In the genomic region with DNA sequence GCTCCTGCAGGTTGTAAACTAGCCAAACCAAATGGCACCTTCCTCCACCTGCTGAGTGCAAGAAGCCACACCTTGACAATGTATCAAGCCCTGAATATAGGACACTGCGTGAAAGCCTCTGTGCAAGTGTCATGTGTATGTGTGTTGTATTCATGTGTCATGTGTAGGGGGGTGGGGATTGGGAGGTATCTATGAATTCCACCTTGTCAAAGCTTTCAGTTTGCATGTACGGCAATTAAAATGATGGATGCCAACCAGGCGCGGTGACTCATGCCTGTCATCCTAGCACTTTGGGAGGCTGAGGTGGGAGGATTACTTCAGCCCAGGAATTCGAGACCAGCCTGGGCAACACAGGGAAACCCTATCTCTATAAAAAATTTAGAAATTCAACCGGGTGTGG, we compare ENCODE assay signal across 16 cellular contexts. TPM values are rescaled to one million over a fixed set of nuclear protein-coding genes. Genes with fewer than 3 reads are reported as not detected.
A peak's percentile ranks its signal among the peaks of the same experiment; 100 is the strongest.
DNase-seq lines count a peak whose midpoint lies in the region; ATAC-seq and TF ChIP-seq lines count a peak whose summit lies in the region.
"Had no signal": no experiment of that assay in that cellular context is flagged by ENCODE, and none has a peak within 500 bp of the region (broad histone marks: within the 10 kb centered on the region; RNA-seq: fewer than 3 reads in every experiment).

No MANE protein-coding gene starts in this region.

- ATAC-seq in heart left ventricle, result no peak
- no peak for ATAC-seq in HG02642 (IDR thresholded peaks at IDR 0.05; ENCODE audit: poor library complexity, unreplicated experiment)
- ATAC-seq in HG02885 (IDR thresholded peaks at IDR 0.05; ENCODE audit: poor library complexity, unreplicated experiment), result no peak
- ATAC-seq: stimulated activated naive CD8-positive, alpha-beta T cell treated with anti-CD3 and anti-CD28 coated beads, Interleukin-15, amount 100 ng/mL, for 72 hours had no signal

- H3K4me3 ChIP-seq in heart left ventricle, result no peak overlapping the region
- no peak overlapping the region for H3K4me3 ChIP-seq in duodenal mucosa (ENCODE audit: low read depth in 1 of 2, low read length in 2 of 2)
- H3K4me3 ChIP-seq in uterus, result no peak overlapping the region
- no peak overlapping the region for H3K4me3 ChIP-seq in smooth muscle cell
- H3K4me3 ChIP-seq: A549 had no signal

- H3K4me3 Mint-ChIP-seq in osteocyte (ENCODE audit: unreplicated experiment), result no peak overlapping the region
- H3K4me3 Mint-ChIP-seq: stimulated activated naive CD8-positive, alpha-beta T cell treated with anti-CD3 and anti-CD28 coated beads, Interleukin-15, amount 100 ng/mL, for 72 hours; T-helper 2 cell treated with Interferon-gamma antibody and Interleukin-4, amounts not matched to agents 5 μg/mL and 100 μg/mL, for 36 hours had no signal

- H3K9me3 ChIP-seq in heart left ventricle, result no peaks in the 10 kb centered on the region
- H3K9me3 ChIP-seq in duodenal mucosa (ENCODE audit: control insufficient read depth in 1 of 2, low read length in 2 of 2), result no peaks in the 10 kb centered on the region
- H3K9me3 ChIP-seq in uterus, result no peaks in the 10 kb centered on the region
- H3K9me3 ChIP-seq in smooth muscle cell (replicated peaks; ENCODE audit: low read depth), result no peaks in the 10 kb centered on the region
- H3K9me3 ChIP-seq: A549 had no signal

- H3K9me3 Mint-ChIP-seq in osteocyte (ENCODE audit: unreplicated experiment), result no peaks in the 10 kb centered on the region
- H3K9me3 Mint-ChIP-seq: stimulated activated naive CD8-positive, alpha-beta T cell treated with anti-CD3 and anti-CD28 coated beads, Interleukin-15, amount 100 ng/mL, for 72 hours; T-helper 2 cell treated with Interferon-gamma antibody and Interleukin-4, amounts not matched to agents 5 μg/mL and 100 μg/mL, for 36 hours had no signal

- no peaks in the 10 kb centered on the region for H3K36me3 Mint-ChIP-seq in osteocyte (ENCODE audit: unreplicated experiment)

- H3K27ac ChIP-seq in heart left ventricle, result peak overlapping the region; percentile 53 to 91 (median 82)
- H3K27ac ChIP-seq in duodenal mucosa (ENCODE audit: low read depth, low read length), result peak overlapping the region; percentile 37
- peak overlapping the region; percentile 79 to 85 for H3K27ac ChIP-seq in uterus
- H3K27ac ChIP-seq in smooth muscle cell (ENCODE audit: low read depth), result no peak overlapping the region

- intact Hi-C loops in heart left ventricle (cut with DNase I) (loop anchor here in 3 of 10 donors (2.0 to 10.0 kb wide), 2 partner anchors 18 to 354 kb away; partner anchors contain the start of gene PLXNA2 (in 1 of the 3)), cardiac septum (cut with DNase I) (loop anchor here (2.0 kb wide), 1 partner anchor 18 kb away; no protein-coding TSS in a partner anchor), uterus (cut with DNase I; ENCODE audit: low total_unique reads) (no loop called here)

- TF ChIP-seq POLR2A in heart left ventricle (IDR thresholded peaks at IDR 0.05) (no peak), uterus (IDR thresholded peaks at IDR 0.05) (no peak)

- H3F3A ChIP-seq in smooth muscle cell (ENCODE audit: low read depth), result no peaks in the 10 kb centered on the region

- no peaks in the 10 kb centered on the region for H3K27me3 Mint-ChIP-seq in osteocyte (ENCODE audit: unreplicated experiment)

- WGBS in heart left ventricle, 4 donors, result 68 to 82% (median 74%) methylated on average over 6 of the region's 6 CpGs
- 93% methylated on average over 6 of the region's 6 CpGs for WGBS in smooth muscle cell (ENCODE audit: low lambda C conversion rate)

- H3K9ac ChIP-seq in duodenal mucosa (ENCODE audit: low read depth in 1 of 2, low read length in 2 of 2) (no peak overlapping the region), smooth muscle cell (ENCODE audit: low read depth) (no peak overlapping the region)

- no peak for DNase-seq in heart left ventricle
- DNase-seq in cardiac septum (ENCODE audit: low spot score), result no peak
- no peak for DNase-seq in osteocyte (ENCODE audit: extremely low spot score, unreplicated experiment)
- DNase-seq in uterus, result no peak
- DNase-seq in smooth muscle cell (lab: John Stamatoyannopoulos, UW; ENCODE audit: unreplicated experiment), result no peak
- DNase-seq: activated CD4-positive, alpha-beta T cell treated with anti-CD3 and anti-CD28 coated beads, Interleukin-2, amount 50 U/mL, for 48 hours; Calu3; central memory CD4-positive, alpha-beta T cell; NCI-H1105 treated with DMSO at 0.1 percent for 48 hours; PC-3; stimulated activated naive CD8-positive, alpha-beta T cell treated with anti-CD3 and anti-CD28 coated beads, Interleukin-15, amount 100 ng/mL, for 72 hours had no signal

- no peaks in the 10 kb centered on the region for H4K20me1 ChIP-seq in smooth muscle cell (ENCODE audit: low read depth)

- H3K4me1 Mint-ChIP-seq in osteocyte (ENCODE audit: unreplicated experiment), result peaks cover 32% of the 10 kb centered on the region

- H2AFZ ChIP-seq in smooth muscle cell (ENCODE audit: low read depth), result no peak overlapping the region

- peak overlapping the region; percentile 87 for H3K27ac Mint-ChIP-seq in osteocyte (ENCODE audit: unreplicated experiment)
- H3K27ac Mint-ChIP-seq: stimulated activated naive CD8-positive, alpha-beta T cell treated with anti-CD3 and anti-CD28 coated beads, Interleukin-15, amount 100 ng/mL, for 72 hours; T-helper 2 cell treated with Interferon-gamma antibody and Interleukin-4, amounts not matched to agents 5 μg/mL and 100 μg/mL, for 36 hours had no signal

- no peak overlapping the region for H3K4me2 ChIP-seq in smooth muscle cell

- no peak for TF ChIP-seq CTCF in heart left ventricle (IDR thresholded peaks at IDR 0.05)
- no peak for TF ChIP-seq CTCF in osteocyte (IDR thresholded peaks at IDR 0.05)
- TF ChIP-seq CTCF in uterus (IDR thresholded peaks at IDR 0.05), result no peak
- TF ChIP-seq CTCF in smooth muscle cell (IDR thresholded peaks at IDR 0.05; ENCODE audit: borderline replicate concordance, insufficient read depth, poor library complexity, severe bottlenecking), result no peak

- peaks cover 16 to 99% (median 79%) of the 10 kb centered on the region in 12 donors for H3K4me1 ChIP-seq in heart left ventricle
- H3K4me1 ChIP-seq in duodenal mucosa (ENCODE audit: control insufficient read depth in 1 of 2, insufficient read depth in 2 of 2, low read length in 2 of 2), result peaks cover 12 to 23% of the 10 kb centered on the region in 2 donors
- peaks cover 0 to 3% of the 10 kb centered on the region in 2 donors for H3K4me1 ChIP-seq in uterus
- H3K4me1 ChIP-seq in smooth muscle cell (ENCODE audit: low read depth), result no peaks in the 10 kb centered on the region

- H3K27me3 ChIP-seq in heart left ventricle (no peaks in the 10 kb centered on the region), duodenal mucosa (ENCODE audit: control insufficient read depth in 1 of 2, insufficient read depth in 2 of 2, low read length in 2 of 2) (no peaks in the 10 kb centered on the region), uterus (no peaks in the 10 kb centered on the region), smooth muscle cell (ENCODE audit: low read depth) (peaks cover 12% of the 10 kb centered on the region)

- no peaks in the 10 kb centered on the region for H3K79me2 ChIP-seq in smooth muscle cell (ENCODE audit: low read depth)

- peaks cover 0 to 77% (median 10%) of the 10 kb centered on the region in 9 donors for H3K36me3 ChIP-seq in heart left ventricle
- no peaks in the 10 kb centered on the region for H3K36me3 ChIP-seq in duodenal mucosa (ENCODE audit: control insufficient read depth in 1 of 2, insufficient read depth in 2 of 2, low read length in 2 of 2)
- no peaks in the 10 kb centered on the region for H3K36me3 ChIP-seq in uterus
- no peaks in the 10 kb centered on the region for H3K36me3 ChIP-seq in smooth muscle cell (ENCODE audit: low read depth)

RNA-seq across cellular contexts. Expression of gene CD34, which starts 19.8 kb away (rescaled TPM):
- total RNA-seq in heart left ventricle (100 to 1,000 TPM in 1 of 9 donors, 10 to 100 TPM in 8; 43.6 to 103 (median 63.8) TPM), cardiac septum (49.9 TPM), osteocyte (not detected in 2 replicates), uterus (100 to 1,000 TPM in 2 of 4 donors, 10 to 100 TPM in 2; 39.2 to 135 (median 81.2) TPM), smooth muscle cell (not detected in 2 replicates)
- polyA plus RNA-seq in heart left ventricle (10 to 100 TPM; 37.4 to 41.8 TPM), smooth muscle cell (not detected in 2 replicates)
- total RNA-seq: PC-3 had no signal

Comparison
In these comparisons a context has a peak if more than half of its experiments do, and no peak if none do; other contexts are left out.
1. RNA of gene CD34, which starts 19.8 kb away (total RNA-seq): 39.2 to 135 TPM in uterus, 43.6 to 103 TPM in heart left ventricle and 49.9 TPM in cardiac septum (single experiment); not detected in osteocyte and not detected in smooth muscle cell; every median in the first group is over 10 times any median in the second.